ENCODE assay signal across 1 cellular context in the genomic region with DNA sequence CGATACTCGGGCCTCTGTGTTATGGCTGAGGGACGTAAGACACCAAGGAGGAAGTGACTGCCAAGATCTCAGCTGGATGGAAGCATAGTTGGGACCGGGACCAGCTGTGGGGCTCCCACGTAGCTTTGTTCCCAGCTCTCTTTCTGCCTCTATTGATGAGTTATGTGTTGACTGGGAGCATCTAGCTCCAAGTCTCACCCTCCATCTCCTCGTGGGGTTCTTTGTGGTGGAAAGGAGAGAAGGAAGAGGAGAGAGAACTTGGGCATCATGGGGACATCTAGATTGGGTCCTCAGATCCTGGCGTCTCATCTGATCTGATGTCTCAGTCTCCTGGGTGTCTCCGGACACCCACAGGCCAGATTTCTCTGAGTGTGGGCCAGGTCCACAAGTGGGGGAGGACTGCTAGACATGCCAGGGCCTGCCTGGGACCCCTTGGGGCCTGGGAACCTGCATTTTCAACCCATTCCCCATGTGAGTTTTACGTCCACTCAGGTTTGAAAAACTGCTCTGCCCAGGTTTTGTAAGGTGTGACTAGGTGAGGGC.
TF ChIP-seq lines count a peak whose summit lies in the region.

No MANE protein-coding gene starts in this region.

TF ChIP-seq in HepG2, 621 proteins besides CTCF, POLR2A, EP300 and RAD21:
- TF ChIP-seq MEIS2 (CRISPR knock-in tag; IDR thresholded peaks at IDR 0.05) (no peak), TFAP4 (IDR thresholded peaks at IDR 0.05; ENCODE audit: borderline replicate concordance, low read depth) (peak; percentile 47; the same call in 1 of the 2 replicates), AFF4 (CRISPR knock-in tag; IDR thresholded peaks at IDR 0.05) (no peak), KDM5B (CRISPR knock-in tag; IDR thresholded peaks at IDR 0.05; ENCODE audit: borderline replicate concordance) (peak; percentile 24; the same call in 1 of the 2 replicates), SALL1 (CRISPR knock-in tag; IDR thresholded peaks at IDR 0.05) (no peak)
